In the genomic region with DNA sequence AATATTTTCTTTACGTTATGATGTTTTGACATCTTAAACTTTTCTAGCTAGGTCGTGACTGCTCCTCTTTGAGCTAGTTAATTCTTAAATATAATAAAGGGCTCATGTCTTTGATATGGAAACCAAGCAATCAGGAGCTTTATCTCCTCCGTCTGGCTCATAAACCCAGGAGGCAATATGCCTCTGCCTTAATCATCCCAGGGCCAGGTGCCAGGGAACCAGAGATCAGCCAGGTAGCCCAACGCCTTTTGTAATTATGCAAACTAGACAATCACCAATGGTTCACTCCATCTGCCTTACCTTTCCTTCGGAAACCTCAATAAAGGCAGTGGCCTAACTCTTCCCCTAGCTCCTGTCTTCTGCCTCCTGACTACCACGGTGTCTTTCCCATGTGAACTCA, we compare ENCODE assay signal across 15 cellular contexts.
A peak's percentile ranks its signal among the peaks of the same experiment; 100 is the strongest.
DNase-seq lines count a peak whose midpoint lies in the region; ATAC-seq lines count a peak whose summit lies in the region.
"Had no signal": no experiment of that assay in that cellular context is flagged by ENCODE, and none has a peak within 500 bp of the region (broad histone marks: within the 10 kb centered on the region; RNA-seq: fewer than 3 reads in every experiment).

No MANE protein-coding gene starts in this region.

- no peaks in the 10 kb centered on the region for H3K4me1 ChIP-seq in trophoblast cell (ENCODE audit: control insufficient read depth in 1 of 2, insufficient read depth in 2 of 2, low read length in 2 of 2)

- peak; percentile 5 to 44 for DNase-seq in NCI-H524 (lab: John Stamatoyannopoulos, UW)
- no peak for DNase-seq in NCI-H524 treated with DMSO at 0.1 percent for 48 hours (lab: John Stamatoyannopoulos, UW)
- peak; percentile 85 for DNase-seq in NCI-H146 treated with DMSO at 0.1 percent for 48 hours (lab: John Stamatoyannopoulos, UW; ENCODE audit: unreplicated experiment)
- DNase-seq in NCI-H748 (lab: John Stamatoyannopoulos, UW; ENCODE audit: unreplicated experiment), result peak; percentile 96
- DNase-seq in trophoblast cell, result no peak
- DNase-seq in mesenteric fat pad (ENCODE audit: low spot score), result no peak
- DNase-seq: HFFc6, MM.1S, NCI-H1694 treated with DMSO at 0.1 percent for 48 hours, NCI-H226, T-helper 9 cell had no signal

- H3K79me1 ChIP-seq in trophoblast cell (ENCODE audit: low read length), result no peaks in the 10 kb centered on the region

- no peak overlapping the region for H2BK12ac ChIP-seq in trophoblast cell (ENCODE audit: low read length)

- H3K4me3 ChIP-seq in trophoblast cell (ENCODE audit: low read depth, low read length), result no peak overlapping the region
- H3K4me3 ChIP-seq: GM12878 had no signal

- no peaks in the 10 kb centered on the region for H3K9me3 ChIP-seq in trophoblast cell (ENCODE audit: insufficient read depth, low read depth, low read length)

- H2BK120ac ChIP-seq in trophoblast cell (ENCODE audit: insufficient read depth, low read length, poor library complexity), result no peak overlapping the region

- no peak overlapping the region for H4K12ac ChIP-seq in trophoblast cell (ENCODE audit: low read depth, low read length)

- no peak overlapping the region for H3K27ac ChIP-seq in trophoblast cell (ENCODE audit: low read depth, low read length)

- no peak overlapping the region for H2AK5ac ChIP-seq in trophoblast cell (ENCODE audit: low read length)

- WGBS in trophoblast cell (ENCODE audit: extremely low coverage, insufficient coverage, insufficient read length), result no CpG with 5 or more reads among the region's 6 CpGs

- peak overlapping the region; percentile 80 for H3K23ac ChIP-seq in trophoblast cell (ENCODE audit: low read length)

- H3K36me3 ChIP-seq in trophoblast cell (ENCODE audit: control insufficient read depth in 1 of 2, insufficient read depth in 2 of 2, low read length in 2 of 2), result no peaks in the 10 kb centered on the region

- H4K8ac ChIP-seq in trophoblast cell (ENCODE audit: low read depth, low read length), result no peak overlapping the region

- no peak for ATAC-seq in GM18909 (IDR thresholded peaks at IDR 0.05; ENCODE audit: poor library complexity, unreplicated experiment)
- ATAC-seq in GM21360 (IDR thresholded peaks at IDR 0.05; ENCODE audit: unreplicated experiment), result no peak
- ATAC-seq: GM12878, HepG2 had no signal

- no peaks in the 10 kb centered on the region for H3K79me2 ChIP-seq in trophoblast cell (ENCODE audit: control insufficient read depth, insufficient read depth, low read length, poor library complexity)

- H3K9ac ChIP-seq in trophoblast cell (ENCODE audit: low read length), result no peak overlapping the region

- H3K14ac ChIP-seq in trophoblast cell (ENCODE audit: low read length), result no peak overlapping the region

- no peak overlapping the region for H3K18ac ChIP-seq in trophoblast cell (ENCODE audit: low read length)

- H4K91ac ChIP-seq in trophoblast cell (ENCODE audit: low read depth, low read length), result no peak overlapping the region

- H3K4ac ChIP-seq in trophoblast cell (ENCODE audit: low read depth, low read length), result no peak overlapping the region

- H2AFZ ChIP-seq in trophoblast cell (ENCODE audit: insufficient read depth, low read length, poor library complexity), result no peak overlapping the region

- H3K27me3 ChIP-seq in trophoblast cell (ENCODE audit: insufficient read depth, low read length), result no peaks in the 10 kb centered on the region

- no peak overlapping the region for H3K4me2 ChIP-seq in trophoblast cell (ENCODE audit: low read length)

- H2BK5ac ChIP-seq in trophoblast cell (ENCODE audit: low read depth, low read length, poor library complexity), result no peak overlapping the region

Comparison
In these comparisons a context has a peak if more than half of its experiments do, and no peak if none do; other contexts are left out.
1. DNase-seq: peak in NCI-H524 (2 of 2), NCI-H146 treated with DMSO at 0.1 percent for 48 hours (single experiment) and NCI-H748 (single experiment); none in NCI-H524 treated with DMSO at 0.1 percent for 48 hours (single experiment), trophoblast cell (0 of 2) and mesenteric fat pad (single experiment).